Comparison of ENCODE assay signal across 8 cellular contexts in the genomic region with DNA sequence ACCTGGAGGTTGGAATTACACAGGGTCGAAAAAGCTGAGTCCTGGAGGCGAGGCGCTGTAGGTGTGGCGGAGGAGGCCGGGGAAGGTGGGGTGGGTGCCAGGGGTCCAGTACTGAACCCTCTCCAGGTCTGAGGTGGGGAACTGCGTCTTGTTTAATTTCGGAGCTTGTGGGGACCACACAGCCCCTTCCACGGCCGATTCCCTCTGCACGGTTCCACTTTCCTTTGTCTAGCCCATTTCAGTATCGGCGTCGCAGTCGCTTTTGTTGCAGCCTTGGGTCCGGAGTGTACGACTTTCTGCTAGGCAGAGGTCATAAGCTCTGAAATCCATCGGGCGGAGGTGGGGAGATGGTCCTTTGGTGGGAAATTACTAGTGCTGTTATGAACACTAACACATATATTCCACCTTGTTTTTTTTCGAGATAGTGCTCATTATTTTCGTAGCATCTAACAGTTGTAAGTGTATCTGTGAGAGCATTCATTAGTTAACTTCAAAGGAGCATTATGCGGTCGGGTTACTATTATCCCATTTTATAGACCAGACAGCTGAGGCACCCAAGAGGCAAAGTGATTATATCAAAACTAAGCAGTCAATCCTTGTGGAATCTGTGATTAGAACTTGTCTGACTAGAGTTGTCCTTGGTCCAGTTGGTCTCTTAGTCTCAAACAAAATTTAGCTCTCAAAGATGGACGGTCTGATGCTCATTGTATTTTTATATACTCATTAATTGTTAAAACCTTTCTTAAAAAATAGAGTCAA. TPM values are rescaled to one million over a fixed set of nuclear protein-coding genes. Genes with fewer than 3 reads are reported as not detected.
A peak's percentile ranks its signal among the peaks of the same experiment; 100 is the strongest.
DNase-seq lines count a peak whose midpoint lies in the region; ATAC-seq and TF ChIP-seq lines count a peak whose summit lies in the region.

No MANE protein-coding gene starts in this region.

- TF ChIP-seq CTCF in heart left ventricle (IDR thresholded peaks at IDR 0.05) (no peak), psoas muscle (IDR thresholded peaks at IDR 0.05) (no peak)

- intact Hi-C loops in heart left ventricle (cut with DNase I), result no loop called here
- intact Hi-C loops in psoas muscle (cut with DNase I), result no loop called here

- in situ Hi-C loops in SK-MEL-5 (cut with HindIII; ENCODE audit: low pct_unique_long_range_greater_than_20kb, low sequenced_read_pairs), result no loop called here

- H3K4me1 ChIP-seq in heart left ventricle, result peaks cover 0 to 45% (median 14%) of the 10 kb centered on the region in 12 donors
- peaks cover 7% of the 10 kb centered on the region for H3K4me1 ChIP-seq in psoas muscle

- TF ChIP-seq POLR2A in heart left ventricle (IDR thresholded peaks at IDR 0.05), result no peak

- H3K36me3 ChIP-seq in heart left ventricle (no peaks in the 10 kb centered on the region), psoas muscle (ENCODE audit: insufficient read depth in 1 of 2, low read depth in 1 of 2) (no peaks in the 10 kb centered on the region)

- DNase-seq in SK-MEL-5 (ENCODE audit: low read depth, low spot score) (peak; percentile 6), heart left ventricle (peak in 3 of 5 donors; percentile 22 to 43 (median 32)), psoas muscle (no peak), iPS-NIHi7 (ENCODE audit: extremely low spot score) (no peak), NCI-H146 (lab: John Stamatoyannopoulos, UW) (no peak), kidney glomerular epithelial cell (lab: John Stamatoyannopoulos, UW) (no peak), NCI-H146 treated with DMSO at 0.1 percent for 48 hours (lab: John Stamatoyannopoulos, UW; ENCODE audit: unreplicated experiment) (no peak)

- ATAC-seq in GM19023 (IDR thresholded peaks at IDR 0.05; ENCODE audit: unreplicated experiment) (peak; percentile 6), heart left ventricle (peak in 3 of 4 donors; percentile 59 to 64 (median 63)), psoas muscle (peak; percentile 27 to 51 (median 40))

- H3K9me3 ChIP-seq in heart left ventricle, result no peaks in the 10 kb centered on the region
- no peaks in the 10 kb centered on the region for H3K9me3 ChIP-seq in psoas muscle

- H3K27me3 ChIP-seq in heart left ventricle, result peaks cover 0 to 19% (median 0%) of the 10 kb centered on the region in 9 donors
- no peaks in the 10 kb centered on the region for H3K27me3 ChIP-seq in psoas muscle (ENCODE audit: insufficient read depth in 3 of 3, low read length in 2 of 3)

- peak overlapping the region; percentile 75 to 94 (median 84) for H3K27ac ChIP-seq in heart left ventricle
- H3K27ac ChIP-seq in psoas muscle, result peak overlapping the region; percentile 78

- 14 to 17% (median 15%) methylated on average over 19 to 23 of the region's 23 CpGs for WGBS in heart left ventricle, 4 donors
- WGBS in psoas muscle, 3 donors, result 15 to 24% (median 15%) methylated on average over 19 to 23 of the region's 23 CpGs

- H3K4me3 ChIP-seq in heart left ventricle (peak overlapping the region; percentile 60 to 92 (median 83)), psoas muscle (peak overlapping the region; percentile 92)

RNA-seq across cellular contexts. Expression of a gene that starts 0.7 kb away (rescaled TPM):
- 3.7 and 5.5 TPM in 2 replicates for total RNA-seq in SK-MEL-5 (2014; rRNA removed; shearing (Covaris generic))
- 1.3 and 1.4 TPM in 2 replicates for polyA plus RNA-seq in SK-MEL-5 (2015; cell fraction: cytosol; rRNA removed)
- polyA plus RNA-seq in SK-MEL-5 (2015; cell fraction: nucleus; rRNA removed), result 1.6 and 4.6 TPM in 2 replicates
- total RNA-seq in heart left ventricle (10 to 100 TPM; 10.5 to 20.4 (median 13.1) TPM), psoas muscle (1 to 10 TPM; 4.6 to 8.9 (median 7.6) TPM)
- polyA plus RNA-seq in heart left ventricle (1 to 10 TPM; 2.1 to 2.6 TPM), psoas muscle (1 to 10 TPM in 1 of 3 donors, under 1 TPM in 2; 0.21 to 1.3 (median 0.62) TPM)

Comparison
In these comparisons a context has a peak if more than half of its experiments do, and no peak if none do; other contexts are left out.
1. ATAC-seq: peak in every context shown above with its lines; median percentile 63 in heart left ventricle; 40 in psoas muscle; 6 in GM19023.
2. DNase-seq: peak in SK-MEL-5 (single experiment) and heart left ventricle (3 of 5); none in psoas muscle (0 of 2), iPS-NIHi7 (single experiment), NCI-H146 (single experiment), kidney glomerular epithelial cell (single experiment) and NCI-H146 treated with DMSO at 0.1 percent for 48 hours (single experiment).